30 cellular contexts compared by ENCODE assay signal in the genomic region with DNA sequence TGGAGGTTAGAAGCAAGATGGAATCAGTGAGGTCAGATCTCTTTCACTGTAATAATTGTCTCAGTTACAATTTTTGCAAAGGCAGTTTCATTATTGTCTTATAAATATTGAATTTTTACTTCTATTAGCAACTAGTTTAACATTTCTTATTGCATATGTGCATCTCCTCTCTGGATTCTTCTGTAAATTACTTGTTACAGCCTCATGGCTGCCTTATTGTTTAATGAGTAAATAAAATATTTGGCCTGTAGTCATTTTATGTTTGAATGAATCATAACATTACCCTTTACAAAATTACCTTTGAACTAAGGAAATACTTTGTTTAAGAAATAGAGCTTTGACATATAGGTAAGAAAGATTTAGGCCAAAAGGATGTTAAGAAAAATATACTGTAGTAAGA.
"Had no signal": no experiment of that assay in that cellular context is flagged by ENCODE, and none has a peak within 500 bp of the region (broad histone marks: within the 10 kb centered on the region; RNA-seq: fewer than 3 reads in every experiment).

No MANE protein-coding gene starts in this region.

- H3K36me3 ChIP-seq: cardiac muscle cell, colonic mucosa, gastroesophageal sphincter, ovary, prostate gland, upper lobe of right lung had no signal

- ATAC-seq: activated CD4-positive, alpha-beta T cell treated with anti-CD3 and anti-CD28 coated beads for 36 hours; activated CD8-positive, alpha-beta memory T cell treated with anti-CD3 and anti-CD28 coated beads, Interleukin-2, amount 10 ng/mL, durations not matched to agents 7 days and 5 days; activated CD8-positive, alpha-beta T cell treated with anti-CD3 and anti-CD28 coated beads, Interleukin-2, amount 10 ng/mL, durations not matched to agents 7 days and 5 days; activated naive CD4-positive, alpha-beta T cell treated with anti-CD3 and anti-CD28 coated beads, Interleukin-2, amount 50 U/mL, for 72 hours; gastroesophageal sphincter; left colon; sciatic nerve; stimulated activated memory B cell treated with anti-CD40 and anti-IgM and Interleukin-4, amounts not matched to agents 10 μg/mL and 1 μg/mL and 100 μg/mL, for 72 hours; stimulated activated naive CD8-positive, alpha-beta T cell treated with anti-CD3 and anti-CD28 coated beads, Interleukin-15, amount 100 ng/mL, for 72 hours; upper lobe of right lung had no signal

- H3K9me3 ChIP-seq: colonic mucosa, ovary, prostate gland had no signal

- H3K4me1 Mint-ChIP-seq: activated B cell treated with CpG ODN at 0.5 μM for 24 hours; activated CD4-positive, alpha-beta T cell treated with anti-CD3 and anti-CD28 coated beads for 36 hours; activated CD8-positive, alpha-beta memory T cell treated with anti-CD3 and anti-CD28 coated beads, Interleukin-2, amount 10 ng/mL, durations not matched to agents 7 days and 5 days; naive B cell; stimulated activated memory B cell treated with anti-CD40 and anti-IgM and Interleukin-4, amounts not matched to agents 10 μg/mL and 1 μg/mL and 100 μg/mL, for 72 hours; stimulated activated naive CD8-positive, alpha-beta T cell treated with anti-CD3 and anti-CD28 coated beads, Interleukin-15, amount 100 ng/mL, for 72 hours had no signal

- H3K36me3 Mint-ChIP-seq: activated CD8-positive, alpha-beta memory T cell treated with anti-CD3 and anti-CD28 coated beads, Interleukin-2, amount 10 ng/mL, durations not matched to agents 7 days and 5 days; activated naive CD4-positive, alpha-beta T cell treated with anti-CD3 and anti-CD28 coated beads, Interleukin-2, amount 50 U/mL, for 72 hours; naive B cell; stimulated activated memory B cell treated with anti-CD40 and anti-IgM and Interleukin-4, amounts not matched to agents 10 μg/mL and 1 μg/mL and 100 μg/mL, for 72 hours had no signal

- H3K27me3 ChIP-seq: cardiac muscle cell, colonic mucosa, gastroesophageal sphincter, ovary, upper lobe of right lung had no signal

- H3K9me3 Mint-ChIP-seq: stimulated activated naive CD8-positive, alpha-beta T cell treated with anti-CD3 and anti-CD28 coated beads, Interleukin-15, amount 100 ng/mL, for 72 hours had no signal

- H3K4me3 Mint-ChIP-seq: activated B cell treated with CpG ODN at 0.5 μM for 24 hours; activated CD4-positive, alpha-beta T cell treated with anti-CD3 and anti-CD28 coated beads for 36 hours; activated CD8-positive, alpha-beta memory T cell treated with anti-CD3 and anti-CD28 coated beads, Interleukin-2, amount 10 ng/mL, durations not matched to agents 7 days and 5 days; activated CD8-positive, alpha-beta T cell treated with anti-CD3 and anti-CD28 coated beads, Interleukin-2, amount 10 ng/mL, durations not matched to agents 7 days and 5 days; mesothelial cell of epicardium; stimulated activated memory B cell treated with anti-CD40 and anti-IgM and Interleukin-4, amounts not matched to agents 10 μg/mL and 1 μg/mL and 100 μg/mL, for 72 hours; stimulated activated naive CD8-positive, alpha-beta T cell treated with anti-CD3 and anti-CD28 coated beads, Interleukin-15, amount 100 ng/mL, for 72 hours had no signal

- H3K27ac ChIP-seq: cardiac muscle cell, colonic mucosa, gastroesophageal sphincter, ovary, prostate gland, skin epidermis, upper lobe of right lung had no signal

- DNase-seq: activated B cell treated with CpG ODN at 0.5 μM for 24 hours; activated CD8-positive, alpha-beta memory T cell treated with anti-CD3 and anti-CD28 coated beads, Interleukin-2, amount 10 ng/mL, durations not matched to agents 7 days and 5 days; activated CD8-positive, alpha-beta T cell treated with anti-CD3 and anti-CD28 coated beads, Interleukin-2, amount 10 ng/mL, durations not matched to agents 7 days and 5 days; activated naive CD4-positive, alpha-beta T cell; activated T-cell treated with anti-CD3 and anti-CD28 coated beads, Interleukin-2, amount 50 U/mL, for 48 hours; cerebellar nuclear complex; colonic mucosa; effector CD8-positive, alpha-beta T cell; hippocampal formation; kidney; left colon; naive B cell; ovary; retina; stimulated activated CD4-positive, alpha-beta T cell treated with anti-CD3 and anti-CD28 coated beads, Interleukin-1b, Interleukin-23, amount 100 ng/mL, for 48 hours; stimulated activated CD4-positive, alpha-beta T cell treated with anti-CD3 and anti-CD28 coated beads, Interleukin-4, amount 100 ng/mL, for 4 hours; stimulated activated CD8-positive, alpha-beta memory T cell treated with anti-CD3 and anti-CD28 coated beads, Interleukin-4, amount 100 ng/mL, for 48 hours; stimulated activated naive CD8-positive, alpha-beta T cell treated with anti-CD3 and anti-CD28 coated beads, Interleukin-15, amount 100 ng/mL, for 72 hours; substantia nigra; upper lobe of right lung had no signal

- H3K27ac Mint-ChIP-seq: activated B cell treated with CpG ODN at 0.5 μM for 24 hours; activated CD4-positive, alpha-beta T cell treated with anti-CD3 and anti-CD28 coated beads for 36 hours; activated CD8-positive, alpha-beta memory T cell treated with anti-CD3 and anti-CD28 coated beads, Interleukin-2, amount 10 ng/mL, durations not matched to agents 7 days and 5 days; activated CD8-positive, alpha-beta T cell treated with anti-CD3 and anti-CD28 coated beads, Interleukin-2, amount 10 ng/mL, durations not matched to agents 7 days and 5 days; activated naive CD4-positive, alpha-beta T cell treated with anti-CD3 and anti-CD28 coated beads, Interleukin-2, amount 50 U/mL, for 72 hours; activated T-helper 2 cell treated with anti-CD3 and anti-CD28 coated beads, Interferon-gamma antibody, Interleukin-2, Interleukin-4, amounts not matched to agents 10 μg/mL and 5 μg/mL and 100 μg/mL, durations not matched to agents 14 hours and 24 hours and 36 hours; mesothelial cell of epicardium; naive B cell; stimulated activated memory B cell treated with anti-CD40 and anti-IgM and Interleukin-4, amounts not matched to agents 10 μg/mL and 1 μg/mL and 100 μg/mL, for 72 hours; stimulated activated naive CD8-positive, alpha-beta T cell treated with anti-CD3 and anti-CD28 coated beads, Interleukin-15, amount 100 ng/mL, for 72 hours had no signal

- H3K4me3 ChIP-seq: cardiac muscle cell, colonic mucosa, gastroesophageal sphincter, ovary, prostate gland, skin epidermis, upper lobe of right lung had no signal

- H3K4me1 ChIP-seq: colonic mucosa, gastroesophageal sphincter, prostate gland, upper lobe of right lung had no signal

- H3K27me3 Mint-ChIP-seq: activated B cell treated with CpG ODN at 0.5 μM for 24 hours; activated CD4-positive, alpha-beta T cell treated with anti-CD3 and anti-CD28 coated beads for 36 hours; activated CD8-positive, alpha-beta memory T cell treated with anti-CD3 and anti-CD28 coated beads, Interleukin-2, amount 10 ng/mL, durations not matched to agents 7 days and 5 days; naive B cell; stimulated activated memory B cell treated with anti-CD40 and anti-IgM and Interleukin-4, amounts not matched to agents 10 μg/mL and 1 μg/mL and 100 μg/mL, for 72 hours; stimulated activated naive CD8-positive, alpha-beta T cell treated with anti-CD3 and anti-CD28 coated beads, Interleukin-15, amount 100 ng/mL, for 72 hours had no signal
